Comparison of ENCODE assay signal across 12 cellular contexts in genomic region chr10:60728056-60728455, GRCh38. TPM values are rescaled to one million over a fixed set of nuclear protein-coding genes. Genes with fewer than 3 reads are reported as not detected.
DNase-seq lines count a peak whose midpoint lies in the region; ATAC-seq and FAIRE-seq lines count a peak whose summit lies in the region.
"Had no signal": no experiment of that assay in that cellular context is flagged by ENCODE, and none has a peak within 500 bp of the region (broad histone marks: within the 10 kb centered on the region; RNA-seq: fewer than 3 reads in every experiment).

No MANE protein-coding gene starts in this region.

- H3K36me3 Mint-ChIP-seq in activated naive CD8-positive, alpha-beta T cell = no peaks in the 10 kb centered on the region
- no peaks in the 10 kb centered on the region for H3K36me3 Mint-ChIP-seq in activated naive CD8-positive, alpha-beta T cell treated with anti-CD3 and anti-CD28 coated beads for 36 hours
- peaks cover 35% of the 10 kb centered on the region for H3K36me3 Mint-ChIP-seq in T-helper 1 cell treated with Interleukin-12 subunit alpha and Interleukin-12 subunit beta and Interleukin-4 antibody, amounts not matched to agents 30 μg/mL and 1 μg/mL, for 36 hours (ENCODE audit: low read depth)
- peaks cover 9% of the 10 kb centered on the region for H3K36me3 Mint-ChIP-seq in central memory CD8-positive, alpha-beta T cell (ENCODE audit: insufficient read depth)
- H3K36me3 Mint-ChIP-seq in stimulated activated memory B cell treated with anti-CD40 and anti-IgM and Interleukin-4, amounts not matched to agents 10 μg/mL and 1 μg/mL and 100 μg/mL, for 72 hours = peaks cover 6% of the 10 kb centered on the region

- peaks cover 32% of the 10 kb centered on the region for H3K4me1 Mint-ChIP-seq in activated naive CD8-positive, alpha-beta T cell (ENCODE audit: low read depth)
- peaks cover 15% of the 10 kb centered on the region for H3K4me1 Mint-ChIP-seq in activated naive CD8-positive, alpha-beta T cell treated with anti-CD3 and anti-CD28 coated beads for 36 hours
- peaks cover 62% of the 10 kb centered on the region for H3K4me1 Mint-ChIP-seq in T-helper 1 cell treated with Interleukin-12 subunit alpha and Interleukin-12 subunit beta and Interleukin-4 antibody, amounts not matched to agents 30 μg/mL and 1 μg/mL, for 36 hours (ENCODE audit: low read depth)
- H3K4me1 Mint-ChIP-seq in central memory CD8-positive, alpha-beta T cell = peaks cover 74% of the 10 kb centered on the region
- H3K4me1 Mint-ChIP-seq in stimulated activated memory B cell treated with anti-CD40 and anti-IgM and Interleukin-4, amounts not matched to agents 10 μg/mL and 1 μg/mL and 100 μg/mL, for 72 hours = peaks cover 56% of the 10 kb centered on the region

- FAIRE-seq in HTR-8/SVneo (lab: Jason Lieb, UNC) = no peak

- H3K4me3 Mint-ChIP-seq in activated naive CD8-positive, alpha-beta T cell = peak overlapping the region; percentile 51
- no peak overlapping the region for H3K4me3 Mint-ChIP-seq in activated naive CD8-positive, alpha-beta T cell treated with anti-CD3 and anti-CD28 coated beads for 36 hours
- H3K4me3 Mint-ChIP-seq in T-helper 1 cell treated with Interleukin-12 subunit alpha and Interleukin-12 subunit beta and Interleukin-4 antibody, amounts not matched to agents 30 μg/mL and 1 μg/mL, for 36 hours = peak overlapping the region; percentile 81
- peak overlapping the region; percentile 74 for H3K4me3 Mint-ChIP-seq in central memory CD8-positive, alpha-beta T cell
- H3K4me3 Mint-ChIP-seq in stimulated activated memory B cell treated with anti-CD40 and anti-IgM and Interleukin-4, amounts not matched to agents 10 μg/mL and 1 μg/mL and 100 μg/mL, for 72 hours = peak overlapping the region; percentile 8

- no peak for DNase-seq in activated naive CD8-positive, alpha-beta T cell treated with anti-CD3 and anti-CD28 coated beads for 36 hours
- peak in 1 of 2 donors; percentile 28 for DNase-seq in central memory CD8-positive, alpha-beta T cell (ENCODE audit: low spot score in 2 of 2)
- no peak for DNase-seq in hippocampal formation (lab: John Stamatoyannopoulos, UW)
- no peak for DNase-seq in SW480 (ENCODE audit: low spot score)
- no peak for DNase-seq in HTR-8/SVneo (ENCODE audit: insufficient read length, low spot score)
- DNase-seq: DMS53, NCI-H187 treated with DMSO at 0.1 percent for 48 hours, NCI-H524 treated with DMSO at 0.1 percent for 48 hours, nucleus accumbens had no signal

- ATAC-seq in central memory CD8-positive, alpha-beta T cell (replicated peaks; ENCODE audit: extremely low read depth, poor library complexity, severe bottlenecking) = peak; percentile 59
- no peak for ATAC-seq in stimulated activated memory B cell treated with anti-CD40 and anti-IgM and Interleukin-4, amounts not matched to agents 10 μg/mL and 1 μg/mL and 100 μg/mL, for 72 hours

- H3K27me3 Mint-ChIP-seq in activated naive CD8-positive, alpha-beta T cell = peaks cover 13% of the 10 kb centered on the region
- peaks cover 36% of the 10 kb centered on the region for H3K27me3 Mint-ChIP-seq in activated naive CD8-positive, alpha-beta T cell treated with anti-CD3 and anti-CD28 coated beads for 36 hours
- no peaks in the 10 kb centered on the region for H3K27me3 Mint-ChIP-seq in T-helper 1 cell treated with Interleukin-12 subunit alpha and Interleukin-12 subunit beta and Interleukin-4 antibody, amounts not matched to agents 30 μg/mL and 1 μg/mL, for 36 hours (ENCODE audit: low read depth)
- no peaks in the 10 kb centered on the region for H3K27me3 Mint-ChIP-seq in central memory CD8-positive, alpha-beta T cell
- H3K27me3 Mint-ChIP-seq in stimulated activated memory B cell treated with anti-CD40 and anti-IgM and Interleukin-4, amounts not matched to agents 10 μg/mL and 1 μg/mL and 100 μg/mL, for 72 hours = no peaks in the 10 kb centered on the region

- H3K9me3 Mint-ChIP-seq in activated naive CD8-positive, alpha-beta T cell (ENCODE audit: low read depth) = no peaks in the 10 kb centered on the region
- no peaks in the 10 kb centered on the region for H3K9me3 Mint-ChIP-seq in activated naive CD8-positive, alpha-beta T cell treated with anti-CD3 and anti-CD28 coated beads for 36 hours
- H3K9me3 Mint-ChIP-seq in T-helper 1 cell treated with Interleukin-12 subunit alpha and Interleukin-12 subunit beta and Interleukin-4 antibody, amounts not matched to agents 30 μg/mL and 1 μg/mL, for 36 hours = peaks cover 7% of the 10 kb centered on the region
- H3K9me3 Mint-ChIP-seq in central memory CD8-positive, alpha-beta T cell = peaks cover 4% of the 10 kb centered on the region
- no peaks in the 10 kb centered on the region for H3K9me3 Mint-ChIP-seq in stimulated activated memory B cell treated with anti-CD40 and anti-IgM and Interleukin-4, amounts not matched to agents 10 μg/mL and 1 μg/mL and 100 μg/mL, for 72 hours

- peak overlapping the region; percentile 59 for H3K27ac Mint-ChIP-seq in activated naive CD8-positive, alpha-beta T cell
- H3K27ac Mint-ChIP-seq in activated naive CD8-positive, alpha-beta T cell treated with anti-CD3 and anti-CD28 coated beads for 36 hours = no peak overlapping the region
- peak overlapping the region; percentile 95 for H3K27ac Mint-ChIP-seq in T-helper 1 cell treated with Interleukin-12 subunit alpha and Interleukin-12 subunit beta and Interleukin-4 antibody, amounts not matched to agents 30 μg/mL and 1 μg/mL, for 36 hours
- H3K27ac Mint-ChIP-seq in central memory CD8-positive, alpha-beta T cell (ENCODE audit: low read depth) = peak overlapping the region; percentile 94
- H3K27ac Mint-ChIP-seq in stimulated activated memory B cell treated with anti-CD40 and anti-IgM and Interleukin-4, amounts not matched to agents 10 μg/mL and 1 μg/mL and 100 μg/mL, for 72 hours = peak overlapping the region; percentile 78

RNA-seq across cellular contexts. Expression of gene CDK1, which starts 50.2 kb away (rescaled TPM):
- total RNA-seq in activated naive CD8-positive, alpha-beta T cell treated with anti-CD3 and anti-CD28 coated beads for 36 hours = 10 to 100 TPM; 96.6 to 99.7 TPM
